22 cellular contexts compared by ENCODE assay signal in genomic region chr1:241310451-241310850, GRCh38.
A peak's percentile ranks its signal among the peaks of the same experiment; 100 is the strongest.
DNase-seq lines count a peak whose midpoint lies in the region; ATAC-seq, FAIRE-seq and TF ChIP-seq lines count a peak whose summit lies in the region.
"Had no signal": no experiment of that assay in that cellular context is flagged by ENCODE, and none has a peak within 500 bp of the region (broad histone marks: within the 10 kb centered on the region; RNA-seq: fewer than 3 reads in every experiment).

No MANE protein-coding gene starts in this region.

- no peak for ATAC-seq in HG02970 (IDR thresholded peaks at IDR 0.05; ENCODE audit: low FRiP score, unreplicated experiment)
- ATAC-seq in stimulated activated memory B cell treated with anti-CD40 and anti-IgM and Interleukin-4, amounts not matched to agents 10 μg/mL and 1 μg/mL and 100 μg/mL, for 72 hours = no peak
- ATAC-seq: A549; activated naive CD4-positive, alpha-beta T cell treated with anti-CD3 and anti-CD28 coated beads, Interleukin-2, amount 50 U/mL, for 72 hours; activated T-cell treated with anti-CD3 and anti-CD28 coated beads, Interleukin-2, amount 50 U/mL, for 4 hours; heart right ventricle; natural killer cell treated with Interleukin-12 subunit alpha and Interleukin-12 subunit beta and Interleukin-15 and Interleukin-18, amount 100 ng/mL, for 72 hours; Panc1; stimulated activated naive CD8-positive, alpha-beta T cell treated with anti-CD3 and anti-CD28 coated beads, Interleukin-15, amount 100 ng/mL, for 72 hours had no signal

- no peak for TF ChIP-seq CTCF in fibroblast of mammary gland (conservative IDR thresholded peaks at IDR 0.05; ENCODE audit: control insufficient read depth, insufficient read depth, low read depth, low read length)

- no peak overlapping the region for H3K27ac Mint-ChIP-seq in stimulated activated memory B cell treated with anti-CD40 and anti-IgM and Interleukin-4, amounts not matched to agents 10 μg/mL and 1 μg/mL and 100 μg/mL, for 72 hours
- H3K27ac Mint-ChIP-seq: activated CD4-positive, alpha-beta memory T cell treated with anti-CD3 and anti-CD28 coated beads, Interleukin-2, amount 10 ng/mL, durations not matched to agents 7 days and 5 days; activated naive CD4-positive, alpha-beta T cell treated with anti-CD3 and anti-CD28 coated beads, Interleukin-2, amount 50 U/mL, for 72 hours; natural killer cell treated with Interleukin-12 subunit alpha and Interleukin-12 subunit beta and Interleukin-15 and Interleukin-18, amount 100 ng/mL, for 72 hours; stimulated activated naive CD8-positive, alpha-beta T cell treated with anti-CD3 and anti-CD28 coated beads, Interleukin-15, amount 100 ng/mL, for 72 hours had no signal

- no peak overlapping the region for H3K4me3 Mint-ChIP-seq in stimulated activated memory B cell treated with anti-CD40 and anti-IgM and Interleukin-4, amounts not matched to agents 10 μg/mL and 1 μg/mL and 100 μg/mL, for 72 hours
- H3K4me3 Mint-ChIP-seq: activated CD4-positive, alpha-beta memory T cell treated with anti-CD3 and anti-CD28 coated beads, Interleukin-2, amount 10 ng/mL, durations not matched to agents 7 days and 5 days; activated T-cell treated with anti-CD3 and anti-CD28 coated beads, Interleukin-2, amount 50 U/mL, for 4 hours; natural killer cell treated with Interleukin-12 subunit alpha and Interleukin-12 subunit beta and Interleukin-15 and Interleukin-18, amount 100 ng/mL, for 72 hours; stimulated activated naive CD8-positive, alpha-beta T cell treated with anti-CD3 and anti-CD28 coated beads, Interleukin-15, amount 100 ng/mL, for 72 hours had no signal

- no peak for FAIRE-seq in RCC 7860 (lab: Jason Lieb, UNC)
- FAIRE-seq: A549 had no signal

- H3K9me3 Mint-ChIP-seq in stimulated activated memory B cell treated with anti-CD40 and anti-IgM and Interleukin-4, amounts not matched to agents 10 μg/mL and 1 μg/mL and 100 μg/mL, for 72 hours = no peaks in the 10 kb centered on the region
- H3K9me3 Mint-ChIP-seq: activated T-cell treated with anti-CD3 and anti-CD28 coated beads, Interleukin-2, amount 50 U/mL, for 4 hours had no signal

- H3K4me1 Mint-ChIP-seq in stimulated activated memory B cell treated with anti-CD40 and anti-IgM and Interleukin-4, amounts not matched to agents 10 μg/mL and 1 μg/mL and 100 μg/mL, for 72 hours = no peaks in the 10 kb centered on the region
- H3K4me1 Mint-ChIP-seq: activated CD4-positive, alpha-beta memory T cell treated with anti-CD3 and anti-CD28 coated beads, Interleukin-2, amount 10 ng/mL, durations not matched to agents 7 days and 5 days; stimulated activated naive CD8-positive, alpha-beta T cell treated with anti-CD3 and anti-CD28 coated beads, Interleukin-15, amount 100 ng/mL, for 72 hours had no signal

- no peaks in the 10 kb centered on the region for H3K27me3 Mint-ChIP-seq in stimulated activated memory B cell treated with anti-CD40 and anti-IgM and Interleukin-4, amounts not matched to agents 10 μg/mL and 1 μg/mL and 100 μg/mL, for 72 hours
- H3K27me3 Mint-ChIP-seq: activated CD4-positive, alpha-beta memory T cell treated with anti-CD3 and anti-CD28 coated beads, Interleukin-2, amount 10 ng/mL, durations not matched to agents 7 days and 5 days; natural killer cell treated with Interleukin-12 subunit alpha and Interleukin-12 subunit beta and Interleukin-15 and Interleukin-18, amount 100 ng/mL, for 72 hours; stimulated activated naive CD8-positive, alpha-beta T cell treated with anti-CD3 and anti-CD28 coated beads, Interleukin-15, amount 100 ng/mL, for 72 hours had no signal

- no peak overlapping the region for H3K4me3 ChIP-seq in fibroblast of mammary gland (ENCODE audit: control insufficient read depth, low read depth, low read length)
- H3K4me3 ChIP-seq: A549, colonic mucosa, heart right ventricle, prostate gland had no signal

- H3K36me3 Mint-ChIP-seq in stimulated activated memory B cell treated with anti-CD40 and anti-IgM and Interleukin-4, amounts not matched to agents 10 μg/mL and 1 μg/mL and 100 μg/mL, for 72 hours = no peaks in the 10 kb centered on the region
- H3K36me3 Mint-ChIP-seq: activated naive CD4-positive, alpha-beta T cell treated with anti-CD3 and anti-CD28 coated beads, Interleukin-2, amount 50 U/mL, for 72 hours; natural killer cell treated with Interleukin-12 subunit alpha and Interleukin-12 subunit beta and Interleukin-15 and Interleukin-18, amount 100 ng/mL, for 72 hours had no signal

- DNase-seq in SKM-1 treated with dmso at 0.1 percent for 144 hours (lab: John Stamatoyannopoulos, UW; ENCODE audit: unreplicated experiment) (peak; percentile 27), SKM-1 (lab: John Stamatoyannopoulos, UW; ENCODE audit: unreplicated experiment) (no peak), RCC 7860 (ENCODE audit: low spot score) (peak; percentile 38), fibroblast of mammary gland (ENCODE audit: low read depth) (peak; percentile 64), stromal cell of bone marrow (ENCODE audit: low read depth) (peak; percentile 4)
- no peak for DNase-seq in stimulated activated CD4-positive, alpha-beta T cell treated with anti-CD3 and anti-CD28 coated beads, Interleukin-2, amount 100 ng/mL, for 48 hours
- DNase-seq: activated CD4-positive, alpha-beta memory T cell treated with anti-CD3 and anti-CD28 coated beads, Interleukin-2, amount 10 ng/mL, durations not matched to agents 7 days and 5 days; activated T-cell treated with anti-CD3 and anti-CD28 coated beads, Interleukin-2, amount 50 U/mL, for 4 hours; colonic mucosa; heart right ventricle; islet precursor cell; mesenchymal stem cell; NCI-H1048; NCI-H526; stimulated activated naive CD8-positive, alpha-beta T cell treated with anti-CD3 and anti-CD28 coated beads, Interleukin-15, amount 100 ng/mL, for 72 hours had no signal

Comparison
In these comparisons a context has a peak if more than half of its experiments do, and no peak if none do; other contexts are left out.
1. DNase-seq: peak in SKM-1 treated with dmso at 0.1 percent for 144 hours (single experiment), RCC 7860 (single experiment), fibroblast of mammary gland (single experiment) and stromal cell of bone marrow (single experiment); none in SKM-1 (single experiment) and stimulated activated CD4-positive, alpha-beta T cell treated with anti-CD3 and anti-CD28 coated beads, Interleukin-2, amount 100 ng/mL, for 48 hours (0 of 2).